16 cellular contexts compared by ENCODE assay signal in genomic region chr1:7572654-7573152, GRCh38.
DNase-seq lines count a peak whose midpoint lies in the region; ATAC-seq and TF ChIP-seq lines count a peak whose summit lies in the region.
"Had no signal": no experiment of that assay in that cellular context is flagged by ENCODE, and none has a peak within 500 bp of the region (broad histone marks: within the 10 kb centered on the region; RNA-seq: fewer than 3 reads in every experiment).

No MANE protein-coding gene starts in this region.

- peak; percentile 69 for ATAC-seq in body of pancreas
- peak; percentile 95 for ATAC-seq in mucosa of descending colon
- no peak for ATAC-seq in stimulated activated naive CD8-positive, alpha-beta T cell treated with anti-CD3 and anti-CD28 coated beads, Interleukin-15, amount 100 ng/mL, for 72 hours
- ATAC-seq: natural killer cell treated with Interleukin-12 subunit alpha and Interleukin-12 subunit beta and Interleukin-15 and Interleukin-18, amount 100 ng/mL, for 72 hours; PC-3 had no signal

- intact Hi-C loops in body of pancreas (cut with DNase I) (no loop called here), mucosa of descending colon (cut with DNase I, micrococcal nuclease) (no loop called here), posterior vena cava (cut with DNase I) (no loop called here)

- 4 to 10% methylated on average over 5 of the region's 5 CpGs for WGBS in body of pancreas, 2 donors

- no peak overlapping the region for H3K4me3 Mint-ChIP-seq in stimulated activated naive CD8-positive, alpha-beta T cell treated with anti-CD3 and anti-CD28 coated beads, Interleukin-15, amount 100 ng/mL, for 72 hours
- H3K4me3 Mint-ChIP-seq: activated CD4-positive, alpha-beta T cell treated with anti-CD3 and anti-CD28 coated beads, Interleukin-2, amount 10 ng/mL, durations not matched to agents 7 days and 5 days; natural killer cell treated with Interleukin-12 subunit alpha and Interleukin-12 subunit beta and Interleukin-15 and Interleukin-18, amount 100 ng/mL, for 72 hours had no signal

- H3K27me3 ChIP-seq in body of pancreas: no peaks in the 10 kb centered on the region
- H3K27me3 ChIP-seq: ascending aorta had no signal

- peaks cover 14% of the 10 kb centered on the region for H3K27me3 Mint-ChIP-seq in stimulated activated naive CD8-positive, alpha-beta T cell treated with anti-CD3 and anti-CD28 coated beads, Interleukin-15, amount 100 ng/mL, for 72 hours
- H3K27me3 Mint-ChIP-seq: activated CD4-positive, alpha-beta T cell treated with anti-CD3 and anti-CD28 coated beads, Interleukin-2, amount 10 ng/mL, durations not matched to agents 7 days and 5 days had no signal

- H3K4me1 ChIP-seq in body of pancreas (peaks cover 32% of the 10 kb centered on the region), mucosa of descending colon (ENCODE audit: low read depth) (peaks cover 10% of the 10 kb centered on the region)

- H3K36me3 ChIP-seq in body of pancreas (replicated peaks in 1 of 2; ENCODE audit: insufficient read depth in 1 of 2, low read depth in 2 of 2): no peaks in the 10 kb centered on the region
- H3K36me3 ChIP-seq in mucosa of descending colon (ENCODE audit: low read depth): no peaks in the 10 kb centered on the region
- H3K36me3 ChIP-seq: ascending aorta had no signal

- TF ChIP-seq POLR2A in body of pancreas (IDR thresholded peaks at IDR 0.05): peak in 1 of 3 donors; percentile 8

- TF ChIP-seq CTCF in LNCaP clone FGC (IDR thresholded peaks at IDR 0.05; ENCODE audit: control insufficient read depth, extremely low read depth, insufficient read depth) (no peak), body of pancreas (IDR thresholded peaks at IDR 0.05) (no peak), mucosa of descending colon (IDR thresholded peaks at IDR 0.05) (no peak), GM13976 (IDR thresholded peaks at IDR 0.05; ENCODE audit: borderline replicate concordance, control extremely low read depth, extremely low read depth, insufficient read depth, missing control alignments) (no peak)

- H3K27ac ChIP-seq in body of pancreas: peak overlapping the region in 3 of 4 donors; percentile 47 to 68 (median 51)
- H3K27ac ChIP-seq: ascending aorta had no signal

- DNase-seq in A172 (ENCODE audit: low spot score) (peak; percentile 38), LNCaP clone FGC (ENCODE audit: low read depth) (peak; percentile 80), body of pancreas (peak; percentile 25 to 45 (median 36)), mucosa of descending colon (peak; percentile 81 to 85 (median 85)), GM13976 (ENCODE audit: low spot score) (no peak), activated gamma-delta T cell (lab: John Stamatoyannopoulos, UW) (no peak), posterior vena cava (ENCODE audit: low spot score) (no peak)
- DNase-seq in stimulated activated naive CD8-positive, alpha-beta T cell treated with anti-CD3 and anti-CD28 coated beads, Interleukin-15, amount 100 ng/mL, for 72 hours: no peak
- DNase-seq: activated CD4-positive, alpha-beta T cell treated with anti-CD3 and anti-CD28 coated beads, Interleukin-2, amount 10 ng/mL, durations not matched to agents 7 days and 5 days; activated naive CD4-positive, alpha-beta T cell; NCI-H2081 treated with DMSO at 0.1 percent for 48 hours; NCI-H69; PC-3; stimulated activated naive CD4-positive, alpha-beta T cell had no signal

- H3K27ac Mint-ChIP-seq in stimulated activated naive CD8-positive, alpha-beta T cell treated with anti-CD3 and anti-CD28 coated beads, Interleukin-15, amount 100 ng/mL, for 72 hours: no peak overlapping the region
- H3K27ac Mint-ChIP-seq: activated CD4-positive, alpha-beta T cell treated with anti-CD3 and anti-CD28 coated beads, Interleukin-2, amount 10 ng/mL, durations not matched to agents 7 days and 5 days; natural killer cell treated with Interleukin-12 subunit alpha and Interleukin-12 subunit beta and Interleukin-15 and Interleukin-18, amount 100 ng/mL, for 72 hours had no signal

- in situ Hi-C loops in GM13976 (cut with MboI; ENCODE audit: low sequenced_read_pairs, unreplicated experiment): no loop called here

- no peaks in the 10 kb centered on the region for H3K9me3 Mint-ChIP-seq in stimulated activated naive CD8-positive, alpha-beta T cell treated with anti-CD3 and anti-CD28 coated beads, Interleukin-15, amount 100 ng/mL, for 72 hours
- H3K9me3 Mint-ChIP-seq: activated CD4-positive, alpha-beta T cell treated with anti-CD3 and anti-CD28 coated beads, Interleukin-2, amount 10 ng/mL, durations not matched to agents 7 days and 5 days; natural killer cell treated with Interleukin-12 subunit alpha and Interleukin-12 subunit beta and Interleukin-15 and Interleukin-18, amount 100 ng/mL, for 72 hours had no signal

- H3K4me1 Mint-ChIP-seq in stimulated activated naive CD8-positive, alpha-beta T cell treated with anti-CD3 and anti-CD28 coated beads, Interleukin-15, amount 100 ng/mL, for 72 hours: no peaks in the 10 kb centered on the region
- H3K4me1 Mint-ChIP-seq: activated CD4-positive, alpha-beta T cell treated with anti-CD3 and anti-CD28 coated beads, Interleukin-2, amount 10 ng/mL, durations not matched to agents 7 days and 5 days had no signal

- H3K4me3 ChIP-seq in LNCaP clone FGC (ENCODE audit: low read depth, low read length): no peak overlapping the region
- no peak overlapping the region for H3K4me3 ChIP-seq in body of pancreas
- no peak overlapping the region for H3K4me3 ChIP-seq in mucosa of descending colon
- H3K4me3 ChIP-seq: ascending aorta had no signal

- H3K9me3 ChIP-seq in body of pancreas: no peaks in the 10 kb centered on the region
- H3K9me3 ChIP-seq in mucosa of descending colon: no peaks in the 10 kb centered on the region
- H3K9me3 ChIP-seq: ascending aorta had no signal

Comparison
In these comparisons a context has a peak if more than half of its experiments do, and no peak if none do; other contexts are left out.
1. DNase-seq: peak in A172 (single experiment), LNCaP clone FGC (single experiment), body of pancreas (4 of 4) and mucosa of descending colon (3 of 3); none in stimulated activated naive CD8-positive, alpha-beta T cell treated with anti-CD3 and anti-CD28 coated beads, Interleukin-15, amount 100 ng/mL, for 72 hours (0 of 2), GM13976 (single experiment), activated gamma-delta T cell (single experiment) and posterior vena cava (single experiment).